In genomic region chr2:101768480-101769077, GRCh38 we compare ENCODE assay signal across 13 cellular contexts.
DNase-seq lines count a peak whose midpoint lies in the region; ATAC-seq and TF ChIP-seq lines count a peak whose summit lies in the region.
"Had no signal": no experiment of that assay in that cellular context is flagged by ENCODE, and none has a peak within 500 bp of the region (broad histone marks: within the 10 kb centered on the region; RNA-seq: fewer than 3 reads in every experiment).

No MANE protein-coding gene starts in this region.

- TF ChIP-seq CTCF in left ventricle myocardium inferior (IDR thresholded peaks at IDR 0.05; ENCODE audit: borderline replicate concordance) (no peak), heart right ventricle (IDR thresholded peaks at IDR 0.05) (no peak)

- WGBS in heart right ventricle, 2 donors: 29 to 32% methylated on average over 3 of the region's 3 CpGs

- H3K36me3 Mint-ChIP-seq in activated T-helper 1 cell treated with anti-CD3 and anti-CD28 coated beads, Interleukin-12 subunit alpha, Interleukin-12 subunit beta, Interleukin-2, Interleukin-4 antibody, amounts not matched to agents 30 ng/mL and 10 ng/mL and 1 ng/mL, durations not matched to agents 14 hours and 24 hours and 36 hours (ENCODE audit: low read depth): peaks cover 7% of the 10 kb centered on the region

- H3K4me3 Mint-ChIP-seq in activated T-helper 1 cell treated with anti-CD3 and anti-CD28 coated beads, Interleukin-12 subunit alpha, Interleukin-12 subunit beta, Interleukin-2, Interleukin-4 antibody, amounts not matched to agents 30 ng/mL and 10 ng/mL and 1 ng/mL, durations not matched to agents 14 hours and 24 hours and 36 hours: no peak overlapping the region

- H3K9me3 ChIP-seq in left ventricle myocardium inferior (replicated peaks): no peaks in the 10 kb centered on the region
- H3K9me3 ChIP-seq in heart right ventricle: no peaks in the 10 kb centered on the region

- DNase-seq in left ventricle myocardium inferior (no peak), heart right ventricle (no peak), midbrain (lab: John Stamatoyannopoulos, UW) (peak; percentile 64), NCI-H69 (lab: John Stamatoyannopoulos, UW) (no peak), COLO668 (lab: John Stamatoyannopoulos, UW; ENCODE audit: unreplicated experiment) (no peak), 8988T (no peak)
- DNase-seq in activated T-helper 1 cell treated with anti-CD3 and anti-CD28 coated beads, Interleukin-12 subunit alpha, Interleukin-12 subunit beta, Interleukin-2, Interleukin-4 antibody, amounts not matched to agents 30 ng/mL and 10 ng/mL and 1 ng/mL, durations not matched to agents 14 hours and 24 hours and 36 hours (ENCODE audit: low spot score): no peak
- DNase-seq: activated CD4-positive, alpha-beta T cell treated with anti-CD3 and anti-CD28 coated beads for 48 hours; C1 segment of cervical spinal cord; NCI-H226; stimulated activated CD4-positive, alpha-beta T cell treated with anti-CD3 and anti-CD28 coated beads, Interleukin-15, amount 100 ng/mL, for 24 hours had no signal

- ATAC-seq in heart right ventricle (no peak), HG03139 (IDR thresholded peaks at IDR 0.05; ENCODE audit: unreplicated experiment) (no peak)

- peak overlapping the region; percentile 65 for H3K27ac ChIP-seq in left ventricle myocardium inferior (replicated peaks)
- peak overlapping the region in 3 of 10 donors; percentile 10 to 35 (median 10) for H3K27ac ChIP-seq in heart right ventricle
- H3K27ac ChIP-seq: RWPE1 had no signal

- H3K4me1 Mint-ChIP-seq in activated T-helper 1 cell treated with anti-CD3 and anti-CD28 coated beads, Interleukin-12 subunit alpha, Interleukin-12 subunit beta, Interleukin-2, Interleukin-4 antibody, amounts not matched to agents 30 ng/mL and 10 ng/mL and 1 ng/mL, durations not matched to agents 14 hours and 24 hours and 36 hours (ENCODE audit: low read depth): peaks cover 79% of the 10 kb centered on the region

- H3K27me3 ChIP-seq in left ventricle myocardium inferior (ENCODE audit: low read depth) (no peaks in the 10 kb centered on the region), heart right ventricle (no peaks in the 10 kb centered on the region)

- H3K27ac Mint-ChIP-seq in activated T-helper 1 cell treated with anti-CD3 and anti-CD28 coated beads, Interleukin-12 subunit alpha, Interleukin-12 subunit beta, Interleukin-2, Interleukin-4 antibody, amounts not matched to agents 30 ng/mL and 10 ng/mL and 1 ng/mL, durations not matched to agents 14 hours and 24 hours and 36 hours: peak overlapping the region; percentile 41

- H3K36me3 ChIP-seq in left ventricle myocardium inferior: no peaks in the 10 kb centered on the region
- no peaks in the 10 kb centered on the region for H3K36me3 ChIP-seq in heart right ventricle

- no peaks in the 10 kb centered on the region for H3K27me3 Mint-ChIP-seq in activated T-helper 1 cell treated with anti-CD3 and anti-CD28 coated beads, Interleukin-12 subunit alpha, Interleukin-12 subunit beta, Interleukin-2, Interleukin-4 antibody, amounts not matched to agents 30 ng/mL and 10 ng/mL and 1 ng/mL, durations not matched to agents 14 hours and 24 hours and 36 hours (ENCODE audit: insufficient read depth)

- no peak overlapping the region for H3K4me3 ChIP-seq in left ventricle myocardium inferior
- no peak overlapping the region for H3K4me3 ChIP-seq in heart right ventricle

- no peaks in the 10 kb centered on the region for H3K9me3 Mint-ChIP-seq in activated T-helper 1 cell treated with anti-CD3 and anti-CD28 coated beads, Interleukin-12 subunit alpha, Interleukin-12 subunit beta, Interleukin-2, Interleukin-4 antibody, amounts not matched to agents 30 ng/mL and 10 ng/mL and 1 ng/mL, durations not matched to agents 14 hours and 24 hours and 36 hours

- intact Hi-C loops in left ventricle myocardium inferior (cut with micrococcal nuclease): no loop called here
- intact Hi-C loops in heart right ventricle (cut with DNase I): loop anchor here in 1 of 10 donors (10.0 kb wide), 1 partner anchor 56 kb away; no protein-coding TSS in a partner anchor
- intact Hi-C loops in activated T-helper 1 cell treated with anti-CD3 and anti-CD28 coated beads, Interleukin-12 subunit alpha, Interleukin-12 subunit beta, Interleukin-2, Interleukin-4 antibody, amounts not matched to agents 30 ng/mL and 10 ng/mL and 1 ng/mL, durations not matched to agents 14 hours and 24 hours and 36 hours (cut with micrococcal nuclease): loop anchor here (5.0 kb wide), 2 partner anchors 291 to 351 kb away; partner anchors contain the start of gene RFX8

- peaks cover 99% of the 10 kb centered on the region for H3K4me1 ChIP-seq in left ventricle myocardium inferior
- peaks cover 22 to 99% (median 93%) of the 10 kb centered on the region in 9 donors for H3K4me1 ChIP-seq in heart right ventricle
